Comparison of ENCODE assay signal across 19 cellular contexts in genomic region chr6:21079468-21080048, GRCh38.
DNase-seq lines count a peak whose midpoint lies in the region; ATAC-seq and TF ChIP-seq lines count a peak whose summit lies in the region.
"Had no signal": no experiment of that assay in that cellular context is flagged by ENCODE, and none has a peak within 500 bp of the region (broad histone marks: within the 10 kb centered on the region; RNA-seq: fewer than 3 reads in every experiment).

No MANE protein-coding gene starts in this region.

- H3K4me1 Mint-ChIP-seq in activated naive CD8-positive, alpha-beta T cell treated with anti-CD3 and anti-CD28 coated beads for 36 hours, result no peaks in the 10 kb centered on the region
- H3K4me1 Mint-ChIP-seq in activated naive CD8-positive, alpha-beta T cell treated with anti-CD3 and anti-CD28 coated beads, Interleukin-2, amount 50 U/mL, for 24 hours, result no peaks in the 10 kb centered on the region
- H3K4me1 Mint-ChIP-seq in type B pancreatic cell (ENCODE audit: unreplicated experiment), result peaks cover 8% of the 10 kb centered on the region
- no peaks in the 10 kb centered on the region for H3K4me1 Mint-ChIP-seq in activated CD8-positive, alpha-beta T cell treated with anti-CD3 and anti-CD28 coated beads for 36 hours (ENCODE audit: low read depth)

- POLR2A ChIA-PET in activated CD8-positive, alpha-beta T cell treated with anti-CD3 and anti-CD28 coated beads for 36 hours (lab: Charles Lee), result no interaction called here

- no peak for TF ChIP-seq CTCF in astrocyte of the cerebellum (IDR thresholded peaks at IDR 0.05; ENCODE audit: low read depth, low read length, missing control alignments)
- TF ChIP-seq CTCF in fibroblast of villous mesenchyme (IDR thresholded peaks at IDR 0.05; ENCODE audit: insufficient read depth, low read depth, low read length), result no peak
- no peak for TF ChIP-seq CTCF in type B pancreatic cell (conservative IDR thresholded peaks at IDR 0.05)
- TF ChIP-seq CTCF in activated CD8-positive, alpha-beta T cell treated with anti-CD3 and anti-CD28 coated beads for 36 hours (IDR thresholded peaks at IDR 0.05), result no peak

- CTCF ChIA-PET in activated CD8-positive, alpha-beta T cell treated with anti-CD3 and anti-CD28 coated beads for 36 hours (lab: Charles Lee), result no interaction called here

- no peak for ATAC-seq in activated naive CD8-positive, alpha-beta T cell treated with anti-CD3 and anti-CD28 coated beads, Interleukin-2, amount 50 U/mL, for 24 hours
- no peak for ATAC-seq in activated CD8-positive, alpha-beta T cell treated with anti-CD3 and anti-CD28 coated beads for 36 hours
- ATAC-seq: activated naive CD4-positive, alpha-beta T cell treated with anti-CD3 and anti-CD28 coated beads, Interleukin-2, amount 50 U/mL, for 72 hours; natural killer cell treated with Interleukin-12 subunit alpha and Interleukin-12 subunit beta and Interleukin-15 and Interleukin-18, amount 100 ng/mL, for 72 hours; sciatic nerve had no signal

- no peak overlapping the region for H3K27ac ChIP-seq in caudate nucleus (ENCODE audit: low read depth, low read length)
- H3K27ac ChIP-seq: colonic mucosa, thoracic aorta had no signal

- H3K36me3 Mint-ChIP-seq in activated naive CD8-positive, alpha-beta T cell treated with anti-CD3 and anti-CD28 coated beads for 36 hours, result peaks cover 38% of the 10 kb centered on the region
- peaks cover 45% of the 10 kb centered on the region for H3K36me3 Mint-ChIP-seq in activated naive CD8-positive, alpha-beta T cell treated with anti-CD3 and anti-CD28 coated beads, Interleukin-2, amount 50 U/mL, for 24 hours (ENCODE audit: low read depth)
- H3K36me3 Mint-ChIP-seq in type B pancreatic cell, result peaks cover 3% of the 10 kb centered on the region
- H3K36me3 Mint-ChIP-seq in activated CD8-positive, alpha-beta T cell treated with anti-CD3 and anti-CD28 coated beads for 36 hours (ENCODE audit: low read depth), result peaks cover 22% of the 10 kb centered on the region

- intact Hi-C loops in activated CD8-positive, alpha-beta T cell treated with anti-CD3 and anti-CD28 coated beads for 36 hours (cut with micrococcal nuclease), result no loop called here

- H3K4me3 ChIP-seq in astrocyte of the cerebellum (ENCODE audit: low read depth, low read length) (no peak overlapping the region), fibroblast of villous mesenchyme (ENCODE audit: low read depth, low read length) (no peak overlapping the region)
- H3K4me3 ChIP-seq: colonic mucosa, thoracic aorta had no signal

- in situ Hi-C loops in astrocyte of the cerebellum (cut with HindIII; ENCODE audit: low sequenced_read_pairs), result no loop called here

- no peak for DNase-seq in activated naive CD8-positive, alpha-beta T cell treated with anti-CD3 and anti-CD28 coated beads for 36 hours
- no peak for DNase-seq in activated naive CD8-positive, alpha-beta T cell treated with anti-CD3 and anti-CD28 coated beads, Interleukin-2, amount 50 U/mL, for 24 hours
- DNase-seq in astrocyte of the cerebellum (ENCODE audit: low read depth) (peak; percentile 12), fibroblast of villous mesenchyme (ENCODE audit: low read depth) (peak; percentile 32), type B pancreatic cell (ENCODE audit: extremely low spot score, unreplicated experiment) (no peak), caudate nucleus (lab: John Stamatoyannopoulos, UW) (no peak), T-helper 2 cell (no peak)
- DNase-seq in activated CD8-positive, alpha-beta T cell treated with anti-CD3 and anti-CD28 coated beads for 36 hours, result no peak
- DNase-seq: activated CD4-positive, alpha-beta T cell treated with anti-CD3 and anti-CD28 coated beads for 48 hours; NCI-H2081; NCI-H748 treated with DMSO at 0.1 percent for 48 hours; stimulated activated CD4-positive, alpha-beta T cell treated with anti-CD3 and anti-CD28 coated beads, Interleukin-2, amount 100 ng/mL, for 48 hours; stimulated activated CD8-positive, alpha-beta memory T cell treated with anti-CD3 and anti-CD28 coated beads, Interleukin-4, amount 100 ng/mL, for 48 hours; T-helper 9 cell had no signal

- no peaks in the 10 kb centered on the region for H3K27me3 Mint-ChIP-seq in activated naive CD8-positive, alpha-beta T cell treated with anti-CD3 and anti-CD28 coated beads for 36 hours
- no peaks in the 10 kb centered on the region for H3K27me3 Mint-ChIP-seq in activated naive CD8-positive, alpha-beta T cell treated with anti-CD3 and anti-CD28 coated beads, Interleukin-2, amount 50 U/mL, for 24 hours
- H3K27me3 Mint-ChIP-seq in type B pancreatic cell, result no peaks in the 10 kb centered on the region
- no peaks in the 10 kb centered on the region for H3K27me3 Mint-ChIP-seq in activated CD8-positive, alpha-beta T cell treated with anti-CD3 and anti-CD28 coated beads for 36 hours
- H3K27me3 Mint-ChIP-seq: natural killer cell treated with Interleukin-12 subunit alpha and Interleukin-12 subunit beta and Interleukin-15 and Interleukin-18, amount 100 ng/mL, for 72 hours had no signal

- H3K9me3 Mint-ChIP-seq in activated naive CD8-positive, alpha-beta T cell treated with anti-CD3 and anti-CD28 coated beads for 36 hours, result peaks cover 2% of the 10 kb centered on the region
- no peaks in the 10 kb centered on the region for H3K9me3 Mint-ChIP-seq in activated naive CD8-positive, alpha-beta T cell treated with anti-CD3 and anti-CD28 coated beads, Interleukin-2, amount 50 U/mL, for 24 hours
- H3K9me3 Mint-ChIP-seq in type B pancreatic cell, result peaks cover 5% of the 10 kb centered on the region
- H3K9me3 Mint-ChIP-seq in activated CD8-positive, alpha-beta T cell treated with anti-CD3 and anti-CD28 coated beads for 36 hours, result peaks cover 2% of the 10 kb centered on the region
- H3K9me3 Mint-ChIP-seq: natural killer cell treated with Interleukin-12 subunit alpha and Interleukin-12 subunit beta and Interleukin-15 and Interleukin-18, amount 100 ng/mL, for 72 hours had no signal

- H3K27ac Mint-ChIP-seq in activated naive CD8-positive, alpha-beta T cell treated with anti-CD3 and anti-CD28 coated beads for 36 hours, result peak overlapping the region; percentile 30
- no peak overlapping the region for H3K27ac Mint-ChIP-seq in activated naive CD8-positive, alpha-beta T cell treated with anti-CD3 and anti-CD28 coated beads, Interleukin-2, amount 50 U/mL, for 24 hours
- H3K27ac Mint-ChIP-seq in type B pancreatic cell, result peak overlapping the region; percentile 42
- H3K27ac Mint-ChIP-seq in activated CD8-positive, alpha-beta T cell treated with anti-CD3 and anti-CD28 coated beads for 36 hours, result no peak overlapping the region
- H3K27ac Mint-ChIP-seq: activated naive CD4-positive, alpha-beta T cell treated with anti-CD3 and anti-CD28 coated beads, Interleukin-2, amount 50 U/mL, for 72 hours; natural killer cell treated with Interleukin-12 subunit alpha and Interleukin-12 subunit beta and Interleukin-15 and Interleukin-18, amount 100 ng/mL, for 72 hours had no signal

- no peak overlapping the region for H3K4me3 Mint-ChIP-seq in activated naive CD8-positive, alpha-beta T cell treated with anti-CD3 and anti-CD28 coated beads for 36 hours
- no peak overlapping the region for H3K4me3 Mint-ChIP-seq in activated naive CD8-positive, alpha-beta T cell treated with anti-CD3 and anti-CD28 coated beads, Interleukin-2, amount 50 U/mL, for 24 hours
- H3K4me3 Mint-ChIP-seq in type B pancreatic cell, result no peak overlapping the region
- no peak overlapping the region for H3K4me3 Mint-ChIP-seq in activated CD8-positive, alpha-beta T cell treated with anti-CD3 and anti-CD28 coated beads for 36 hours
- H3K4me3 Mint-ChIP-seq: natural killer cell treated with Interleukin-12 subunit alpha and Interleukin-12 subunit beta and Interleukin-15 and Interleukin-18, amount 100 ng/mL, for 72 hours had no signal

Comparison
In these comparisons a context has a peak if more than half of its experiments do, and no peak if none do; other contexts are left out.
1. H3K27ac Mint-ChIP-seq: peak in activated naive CD8-positive, alpha-beta T cell treated with anti-CD3 and anti-CD28 coated beads for 36 hours (single experiment) and type B pancreatic cell (single experiment); none in activated naive CD8-positive, alpha-beta T cell treated with anti-CD3 and anti-CD28 coated beads, Interleukin-2, amount 50 U/mL, for 24 hours (single experiment) and activated CD8-positive, alpha-beta T cell treated with anti-CD3 and anti-CD28 coated beads for 36 hours (single experiment).
2. DNase-seq: peak in astrocyte of the cerebellum (single experiment) and fibroblast of villous mesenchyme (single experiment); none in activated naive CD8-positive, alpha-beta T cell treated with anti-CD3 and anti-CD28 coated beads for 36 hours (single experiment), activated naive CD8-positive, alpha-beta T cell treated with anti-CD3 and anti-CD28 coated beads, Interleukin-2, amount 50 U/mL, for 24 hours (single experiment), type B pancreatic cell (single experiment), activated CD8-positive, alpha-beta T cell treated with anti-CD3 and anti-CD28 coated beads for 36 hours (single experiment), caudate nucleus (0 of 61) and T-helper 2 cell (0 of 5).